39 cellular contexts compared by ENCODE assay signal in the genomic region with DNA sequence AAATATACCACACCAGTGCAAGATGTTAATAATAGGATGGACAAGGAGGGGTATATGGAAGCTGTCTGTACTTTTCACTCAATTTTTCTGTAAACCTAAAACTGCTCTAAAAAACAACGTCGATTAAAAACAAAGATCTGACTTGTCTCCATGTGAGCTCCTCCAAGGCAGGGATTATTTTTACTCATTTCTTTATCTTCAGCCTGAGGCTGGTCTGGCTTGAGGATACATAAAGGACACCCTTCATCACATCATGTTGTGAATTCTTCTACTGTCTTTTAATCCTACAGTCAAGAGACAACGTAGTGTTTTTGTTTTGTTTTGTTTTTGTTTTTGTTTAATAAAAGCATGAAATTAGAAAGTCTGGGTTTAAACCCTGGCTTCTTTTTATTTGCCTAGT.
"Had no signal": no experiment of that assay in that cellular context is flagged by ENCODE, and none has a peak within 500 bp of the region (broad histone marks: within the 10 kb centered on the region; RNA-seq: fewer than 3 reads in every experiment).

No MANE protein-coding gene starts in this region.

- H3K27ac Mint-ChIP-seq: activated naive CD4-positive, alpha-beta T cell treated with anti-CD3 and anti-CD28 coated beads for 36 hours; activated naive CD4-positive, alpha-beta T cell treated with anti-CD3 and anti-CD28 coated beads, Interleukin-2, amount 10 ng/mL, durations not matched to agents 7 days and 5 days; activated naive CD4-positive, alpha-beta T cell treated with anti-CD3 and anti-CD28 coated beads, Interleukin-2, amount 50 U/mL, for 24 hours; activated naive CD4-positive, alpha-beta T cell treated with anti-CD3 and anti-CD28 coated beads, Interleukin-2, amount 50 U/mL, for 72 hours; activated naive CD8-positive, alpha-beta T cell; activated naive CD8-positive, alpha-beta T cell treated with anti-CD3 and anti-CD28 coated beads for 36 hours; activated naive CD8-positive, alpha-beta T cell treated with anti-CD3 and anti-CD28 coated beads, Interleukin-2, amount 10 ng/mL, durations not matched to agents 7 days and 5 days; activated naive CD8-positive, alpha-beta T cell treated with anti-CD3 and anti-CD28 coated beads, Interleukin-2, amount 50 U/mL, for 24 hours; activated T-cell treated with anti-CD3 and anti-CD28 coated beads, Interleukin-2, amount 50 U/mL, for 24 hours; activated T-cell treated with anti-CD3 and anti-CD28 coated beads, Interleukin-2, amount 50 U/mL, for 72 hours; activated T-helper 1 cell treated with anti-CD3 and anti-CD28 coated beads, Interleukin-12 subunit alpha, Interleukin-12 subunit beta, Interleukin-2, Interleukin-4 antibody, amounts not matched to agents 30 ng/mL and 10 ng/mL and 1 ng/mL, durations not matched to agents 14 hours and 24 hours and 36 hours; activated T-helper 17 cell treated with anti-CD3 and anti-CD28 coated beads, Interleukin-2, amount 50 U/mL, for 72 hours; activated T-helper 2 cell treated with anti-CD3 and anti-CD28 coated beads, Interferon-gamma antibody, Interleukin-2, Interleukin-4, amounts not matched to agents 10 μg/mL and 5 μg/mL and 100 μg/mL, durations not matched to agents 14 hours and 24 hours and 36 hours; brain had no signal

- H3K36me3 Mint-ChIP-seq: activated naive CD4-positive, alpha-beta T cell treated with anti-CD3 and anti-CD28 coated beads, Interleukin-2, amount 10 ng/mL, durations not matched to agents 7 days and 5 days; activated naive CD4-positive, alpha-beta T cell treated with anti-CD3 and anti-CD28 coated beads, Interleukin-2, amount 50 U/mL, for 24 hours; activated naive CD4-positive, alpha-beta T cell treated with anti-CD3 and anti-CD28 coated beads, Interleukin-2, amount 50 U/mL, for 72 hours; activated naive CD8-positive, alpha-beta T cell; activated naive CD8-positive, alpha-beta T cell treated with anti-CD3 and anti-CD28 coated beads for 36 hours; activated naive CD8-positive, alpha-beta T cell treated with anti-CD3 and anti-CD28 coated beads, Interleukin-2, amount 10 ng/mL, durations not matched to agents 7 days and 5 days; brain had no signal

- FAIRE-seq: bronchial epithelial cell, colon had no signal

- H3K9me3 ChIP-seq: adrenal gland, ascending aorta, body of pancreas, breast epithelium had no signal

- H3K9me3 Mint-ChIP-seq: activated naive CD4-positive, alpha-beta T cell treated with anti-CD3 and anti-CD28 coated beads for 36 hours; activated naive CD4-positive, alpha-beta T cell treated with anti-CD3 and anti-CD28 coated beads, Interleukin-2, amount 10 ng/mL, durations not matched to agents 7 days and 5 days; activated naive CD4-positive, alpha-beta T cell treated with anti-CD3 and anti-CD28 coated beads, Interleukin-2, amount 50 U/mL, for 24 hours; activated naive CD4-positive, alpha-beta T cell treated with anti-CD3 and anti-CD28 coated beads, Interleukin-2, amount 50 U/mL, for 72 hours; activated naive CD8-positive, alpha-beta T cell treated with anti-CD3 and anti-CD28 coated beads for 36 hours; activated naive CD8-positive, alpha-beta T cell treated with anti-CD3 and anti-CD28 coated beads, Interleukin-2, amount 10 ng/mL, durations not matched to agents 7 days and 5 days; activated naive CD8-positive, alpha-beta T cell treated with anti-CD3 and anti-CD28 coated beads, Interleukin-2, amount 50 U/mL, for 24 hours; activated T-cell treated with anti-CD3 and anti-CD28 coated beads, Interleukin-2, amount 50 U/mL, for 24 hours; activated T-cell treated with anti-CD3 and anti-CD28 coated beads, Interleukin-2, amount 50 U/mL, for 4 hours; activated T-cell treated with anti-CD3 and anti-CD28 coated beads, Interleukin-2, amount 50 U/mL, for 72 hours; activated T-helper 1 cell treated with anti-CD3 and anti-CD28 coated beads, Interleukin-12 subunit alpha, Interleukin-12 subunit beta, Interleukin-2, Interleukin-4 antibody, amounts not matched to agents 30 ng/mL and 10 ng/mL and 1 ng/mL, durations not matched to agents 14 hours and 24 hours and 36 hours; activated T-helper 17 cell treated with anti-CD3 and anti-CD28 coated beads, Interleukin-2, amount 50 U/mL, for 72 hours; activated T-helper 2 cell treated with anti-CD3 and anti-CD28 coated beads, Interferon-gamma antibody, Interleukin-2, Interleukin-4, amounts not matched to agents 10 μg/mL and 5 μg/mL and 100 μg/mL, durations not matched to agents 14 hours and 24 hours and 36 hours; brain; central memory CD8-positive, alpha-beta T cell had no signal

- H3K36me3 ChIP-seq: adrenal gland, ascending aorta, brain microvascular endothelial cell, breast epithelium, cardiac muscle cell had no signal

- DNase-seq: activated effector memory CD4-positive, alpha-beta T cell treated with anti-CD3 and anti-CD28 coated beads, Interleukin-2, amount 50 U/mL, for 16 hours; activated effector memory CD4-positive, alpha-beta T cell treated with Interleukin-2 at 50 U/mL for 16 hours; activated gamma-delta T cell; activated gamma-delta T cell treated with Interleukin-2 at 50 U/mL for 16 hours; activated naive CD4-positive, alpha-beta T cell; activated naive CD4-positive, alpha-beta T cell treated with anti-CD3 and anti-CD28 coated beads for 36 hours; activated naive CD4-positive, alpha-beta T cell treated with anti-CD3 and anti-CD28 coated beads, Interleukin-2, amount 10 ng/mL, durations not matched to agents 7 days and 5 days; activated naive CD4-positive, alpha-beta T cell treated with anti-CD3 and anti-CD28 coated beads, Interleukin-2, amount 50 U/mL, for 16 hours; activated naive CD4-positive, alpha-beta T cell treated with Interleukin-2 at 50 U/mL for 16 hours; activated naive CD8-positive, alpha-beta T cell treated with anti-CD3 and anti-CD28 coated beads for 36 hours; activated naive CD8-positive, alpha-beta T cell treated with anti-CD3 and anti-CD28 coated beads, Interleukin-2, amount 10 ng/mL, durations not matched to agents 7 days and 5 days; activated naive CD8-positive, alpha-beta T cell treated with anti-CD3 and anti-CD28 coated beads, Interleukin-2, amount 50 U/mL, for 24 hours; activated T-cell treated with anti-CD3 and anti-CD28 coated beads, Interleukin-2, amount 50 U/mL, for 24 hours; activated T-cell treated with anti-CD3 and anti-CD28 coated beads, Interleukin-2, amount 50 U/mL, for 4 hours; activated T-cell treated with anti-CD3 and anti-CD28 coated beads, Interleukin-2, amount 50 U/mL, for 48 hours; activated T-cell treated with anti-CD3 and anti-CD28 coated beads, Interleukin-2, amount 50 U/mL, for 72 hours; amniotic stem cell; amygdala; anterior cingulate cortex; aorta; body of pancreas; brain microvascular endothelial cell; caudate nucleus; central memory CD4-positive, alpha-beta T cell; cerebellar nuclear complex had no signal

- H3K27me3 ChIP-seq: adrenal gland, ascending aorta, body of pancreas, brain microvascular endothelial cell, breast epithelium, cardiac muscle cell had no signal

- H3K27me3 Mint-ChIP-seq: activated naive CD8-positive, alpha-beta T cell treated with anti-CD3 and anti-CD28 coated beads, Interleukin-2, amount 50 U/mL, for 24 hours; brain had no signal

- H3K4me3 Mint-ChIP-seq: activated naive CD4-positive, alpha-beta T cell treated with anti-CD3 and anti-CD28 coated beads for 36 hours; activated naive CD4-positive, alpha-beta T cell treated with anti-CD3 and anti-CD28 coated beads, Interleukin-2, amount 10 ng/mL, durations not matched to agents 7 days and 5 days; activated naive CD4-positive, alpha-beta T cell treated with anti-CD3 and anti-CD28 coated beads, Interleukin-2, amount 50 U/mL, for 24 hours; activated naive CD8-positive, alpha-beta T cell; activated naive CD8-positive, alpha-beta T cell treated with anti-CD3 and anti-CD28 coated beads for 36 hours; activated naive CD8-positive, alpha-beta T cell treated with anti-CD3 and anti-CD28 coated beads, Interleukin-2, amount 10 ng/mL, durations not matched to agents 7 days and 5 days; activated naive CD8-positive, alpha-beta T cell treated with anti-CD3 and anti-CD28 coated beads, Interleukin-2, amount 50 U/mL, for 24 hours; activated T-cell treated with anti-CD3 and anti-CD28 coated beads, Interleukin-2, amount 50 U/mL, for 24 hours; activated T-cell treated with anti-CD3 and anti-CD28 coated beads, Interleukin-2, amount 50 U/mL, for 4 hours; activated T-cell treated with anti-CD3 and anti-CD28 coated beads, Interleukin-2, amount 50 U/mL, for 72 hours; activated T-helper 1 cell treated with anti-CD3 and anti-CD28 coated beads, Interleukin-12 subunit alpha, Interleukin-12 subunit beta, Interleukin-2, Interleukin-4 antibody, amounts not matched to agents 30 ng/mL and 10 ng/mL and 1 ng/mL, durations not matched to agents 14 hours and 24 hours and 36 hours; activated T-helper 17 cell treated with anti-CD3 and anti-CD28 coated beads, Interleukin-2, amount 50 U/mL, for 72 hours; brain; central memory CD8-positive, alpha-beta T cell had no signal

- H3K4me3 ChIP-seq: adrenal gland, ascending aorta, body of pancreas, breast epithelium, cardiac muscle cell had no signal

- H3K27ac ChIP-seq: adrenal gland, ascending aorta, body of pancreas, brain microvascular endothelial cell, breast epithelium, cardiac muscle cell had no signal

- H3K4me1 ChIP-seq: adrenal gland, ascending aorta, body of pancreas, breast epithelium had no signal

- ATAC-seq: activated naive CD4-positive, alpha-beta T cell treated with anti-CD3 and anti-CD28 coated beads, Interleukin-2, amount 50 U/mL, for 72 hours; activated naive CD8-positive, alpha-beta T cell treated with anti-CD3 and anti-CD28 coated beads, Interleukin-2, amount 50 U/mL, for 24 hours; activated T-cell treated with anti-CD3 and anti-CD28 coated beads, Interleukin-2, amount 50 U/mL, for 4 hours; activated T-cell treated with anti-CD3 and anti-CD28 coated beads, Interleukin-2, amount 50 U/mL, for 72 hours; activated T-helper 17 cell treated with anti-CD3 and anti-CD28 coated beads, Interleukin-2, amount 50 U/mL, for 72 hours; body of pancreas had no signal

- H3K4me1 Mint-ChIP-seq: activated naive CD4-positive, alpha-beta T cell treated with anti-CD3 and anti-CD28 coated beads, Interleukin-2, amount 10 ng/mL, durations not matched to agents 7 days and 5 days; activated naive CD4-positive, alpha-beta T cell treated with anti-CD3 and anti-CD28 coated beads, Interleukin-2, amount 50 U/mL, for 24 hours; activated naive CD8-positive, alpha-beta T cell treated with anti-CD3 and anti-CD28 coated beads for 36 hours; activated naive CD8-positive, alpha-beta T cell treated with anti-CD3 and anti-CD28 coated beads, Interleukin-2, amount 10 ng/mL, durations not matched to agents 7 days and 5 days; activated naive CD8-positive, alpha-beta T cell treated with anti-CD3 and anti-CD28 coated beads, Interleukin-2, amount 50 U/mL, for 24 hours; activated T-helper 17 cell treated with anti-CD3 and anti-CD28 coated beads, Interleukin-2, amount 50 U/mL, for 72 hours; brain; central memory CD8-positive, alpha-beta T cell had no signal
